6 cellular contexts compared by ENCODE assay signal in genomic region chr13:57820924-57821323, GRCh38.
"Had no signal": no experiment of that assay in that cellular context is flagged by ENCODE, and none has a peak within 500 bp of the region (broad histone marks: within the 10 kb centered on the region; RNA-seq: fewer than 3 reads in every experiment).

No MANE protein-coding gene starts in this region.

- H3K27ac ChIP-seq: HL-60 had no signal

- H3K4me1 Mint-ChIP-seq: GM23338, IgD-negative memory B cell had no signal

- H3K4me3 Mint-ChIP-seq: GM23338, H9, IgD-negative memory B cell had no signal

- ATAC-seq: GM23338, HepG2 had no signal

- H3K36me3 Mint-ChIP-seq: IgD-negative memory B cell had no signal

- DNase-seq: H9, HCEC 1CT had no signal

- H3K27me3 Mint-ChIP-seq: IgD-negative memory B cell had no signal

- H2AFZ ChIP-seq: GM23338 had no signal

- H3K4me3 ChIP-seq: GM23338 had no signal

- H3K4me2 ChIP-seq: GM23338 had no signal

- H3K27ac Mint-ChIP-seq: GM23338, H9, IgD-negative memory B cell had no signal
